In genomic region chr12:55017421-55017820, GRCh38 we compare ENCODE assay signal across 25 cellular contexts. TPM values are rescaled to one million over a fixed set of nuclear protein-coding genes. Genes with fewer than 3 reads are reported as not detected.
"Had no signal": no experiment of that assay in that cellular context is flagged by ENCODE, and none has a peak within 500 bp of the region (broad histone marks: within the 10 kb centered on the region; RNA-seq: fewer than 3 reads in every experiment).

No MANE protein-coding gene starts in this region.

- DNase-seq: activated CD4-positive, alpha-beta T cell treated with anti-CD3 and anti-CD28 coated beads, Interleukin-2, amount 10 ng/mL, durations not matched to agents 24 days and 14 days; activated CD4-positive, CD25-positive, alpha-beta regulatory T cell; activated CD8-positive, alpha-beta memory T cell treated with anti-CD3 and anti-CD28 coated beads, Interleukin-2, amount 50 U/mL, for 48 hours; activated gamma-delta T cell treated with Interleukin-2 at 50 U/mL for 16 hours; activated naive CD8-positive, alpha-beta T cell treated with anti-CD3 and anti-CD28 coated beads for 36 hours; central memory CD4-positive, alpha-beta T cell; colonic mucosa; esophagus squamous epithelium; hippocampal formation; kidney; left ventricle myocardium superior; naive thymus-derived CD8-positive, alpha-beta T cell; posterior cingulate gyrus; stimulated activated CD4-positive, alpha-beta T cell treated with anti-CD3 and anti-CD28 coated beads, Interleukin-4, amount 100 ng/mL, for 24 hours; stimulated activated naive CD4-positive, alpha-beta T cell; tibial artery; uterus had no signal

- H3K9me3 ChIP-seq: colonic mucosa, esophagus squamous epithelium, right atrium auricular region, tibial artery, uterus had no signal

- H3K4me1 ChIP-seq: colonic mucosa, esophagus squamous epithelium, right atrium auricular region, tibial artery, uterus had no signal

- H3K4me1 Mint-ChIP-seq: activated CD4-positive, alpha-beta T cell treated with anti-CD3 and anti-CD28 coated beads, Interleukin-2, amount 10 ng/mL, durations not matched to agents 24 days and 14 days had no signal

- H3K27ac Mint-ChIP-seq: activated CD4-positive, alpha-beta T cell treated with anti-CD3 and anti-CD28 coated beads, Interleukin-2, amount 10 ng/mL, durations not matched to agents 24 days and 14 days; activated naive CD8-positive, alpha-beta T cell treated with anti-CD3 and anti-CD28 coated beads for 36 hours; memory B cell; naive thymus-derived CD8-positive, alpha-beta T cell had no signal

- H3K4me3 Mint-ChIP-seq: activated CD4-positive, alpha-beta T cell treated with anti-CD3 and anti-CD28 coated beads, Interleukin-2, amount 10 ng/mL, durations not matched to agents 24 days and 14 days; activated naive CD8-positive, alpha-beta T cell treated with anti-CD3 and anti-CD28 coated beads for 36 hours; brain; memory B cell had no signal

- H3K27ac ChIP-seq: colonic mucosa, esophagus squamous epithelium, right atrium auricular region, skin epidermis, tibial artery, uterus had no signal

- ATAC-seq: left ventricle myocardium superior; naive thymus-derived CD8-positive, alpha-beta T cell had no signal

- H3K4me3 ChIP-seq: colonic mucosa, esophagus squamous epithelium, right atrium auricular region, skin epidermis, tibial artery, uterus had no signal

- H3K36me3 Mint-ChIP-seq: brain had no signal

- H3K36me3 ChIP-seq: colonic mucosa, esophagus squamous epithelium, right atrium auricular region, tibial artery, uterus had no signal

RNA-seq across cellular contexts. Expression of gene NEUROD4, which starts 2.4 kb away (rescaled TPM):
- total RNA-seq: activated CD4-positive, alpha-beta T cell treated with anti-CD3 and anti-CD28 coated beads, Interleukin-2, amount 10 ng/mL, durations not matched to agents 24 days and 14 days; activated naive CD8-positive, alpha-beta T cell treated with anti-CD3 and anti-CD28 coated beads for 36 hours; colonic mucosa; esophagus squamous epithelium; fibroblast of villous mesenchyme; glomerular endothelial cell; kidney; left ventricle myocardium superior; mucosa of gallbladder; naive thymus-derived CD8-positive, alpha-beta T cell; right atrium auricular region; subcutaneous adipose tissue; uterus had no signal

RNA-seq across cellular contexts. Expression of gene TESPA1, which starts 32.9 kb away (rescaled TPM):
- total RNA-seq: fibroblast of villous mesenchyme, glomerular endothelial cell had no signal
